ENCODE assay signal across 2 cellular contexts in the genomic region with DNA sequence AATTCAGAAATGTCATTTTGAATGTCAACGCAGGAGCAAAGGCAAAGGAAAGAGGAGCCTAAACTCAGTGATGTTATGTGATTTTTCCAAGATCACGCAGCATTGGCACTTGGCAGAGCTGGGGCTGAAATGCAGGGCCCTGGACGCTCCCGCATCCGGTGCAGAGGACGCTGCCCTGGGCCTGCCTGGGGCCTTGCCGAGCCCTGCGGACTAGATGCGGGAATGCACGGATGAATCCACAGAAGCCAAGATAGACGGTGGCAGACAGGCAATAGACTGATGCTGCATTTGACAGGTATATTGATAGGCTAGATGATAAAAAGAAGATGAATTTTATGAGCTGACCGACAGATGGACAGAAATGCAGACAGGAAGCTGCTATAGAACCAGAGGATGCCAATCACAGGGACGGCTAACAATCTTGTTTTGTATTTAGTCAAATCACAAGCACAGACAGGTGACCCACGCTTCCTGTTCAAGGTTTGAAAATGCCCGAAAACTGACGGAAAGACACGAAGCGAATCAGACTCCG.
TF ChIP-seq lines count a peak whose summit lies in the region.

No MANE protein-coding gene starts in this region.

TF ChIP-seq in SK-N-SH, 30 proteins besides CTCF, POLR2A, EP300 and RAD21 (continued from another document):
- TF ChIP-seq, protein P1, sequence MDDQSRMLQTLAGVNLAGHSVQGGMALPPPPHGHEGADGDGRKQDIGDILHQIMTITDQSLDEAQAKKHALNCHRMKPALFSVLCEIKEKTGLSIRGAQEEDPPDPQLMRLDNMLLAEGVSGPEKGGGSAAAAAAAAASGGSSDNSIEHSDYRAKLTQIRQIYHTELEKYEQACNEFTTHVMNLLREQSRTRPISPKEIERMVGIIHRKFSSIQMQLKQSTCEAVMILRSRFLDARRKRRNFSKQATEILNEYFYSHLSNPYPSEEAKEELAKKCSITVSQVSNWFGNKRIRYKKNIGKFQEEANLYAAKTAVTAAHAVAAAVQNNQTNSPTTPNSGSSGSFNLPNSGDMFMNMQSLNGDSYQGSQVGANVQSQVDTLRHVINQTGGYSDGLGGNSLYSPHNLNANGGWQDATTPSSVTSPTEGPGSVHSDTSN (IDR thresholded peaks at IDR 0.05), result 0 out of 2 replicates have a peak, but pooled peaks have one; percentile 5

TF ChIP-seq in SK-N-SH treated with all-trans-retinoic acid at 6 μM for 48 hours, 23 proteins besides CTCF, POLR2A, EP300 and RAD21 (continued from another document):
- TF ChIP-seq, protein P2, sequence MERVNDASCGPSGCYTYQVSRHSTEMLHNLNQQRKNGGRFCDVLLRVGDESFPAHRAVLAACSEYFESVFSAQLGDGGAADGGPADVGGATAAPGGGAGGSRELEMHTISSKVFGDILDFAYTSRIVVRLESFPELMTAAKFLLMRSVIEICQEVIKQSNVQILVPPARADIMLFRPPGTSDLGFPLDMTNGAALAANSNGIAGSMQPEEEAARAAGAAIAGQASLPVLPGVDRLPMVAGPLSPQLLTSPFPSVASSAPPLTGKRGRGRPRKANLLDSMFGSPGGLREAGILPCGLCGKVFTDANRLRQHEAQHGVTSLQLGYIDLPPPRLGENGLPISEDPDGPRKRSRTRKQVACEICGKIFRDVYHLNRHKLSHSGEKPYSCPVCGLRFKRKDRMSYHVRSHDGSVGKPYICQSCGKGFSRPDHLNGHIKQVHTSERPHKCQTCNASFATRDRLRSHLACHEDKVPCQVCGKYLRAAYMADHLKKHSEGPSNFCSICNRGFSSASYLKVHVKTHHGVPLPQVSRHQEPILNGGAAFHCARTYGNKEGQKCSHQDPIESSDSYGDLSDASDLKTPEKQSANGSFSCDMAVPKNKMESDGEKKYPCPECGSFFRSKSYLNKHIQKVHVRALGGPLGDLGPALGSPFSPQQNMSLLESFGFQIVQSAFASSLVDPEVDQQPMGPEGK (CRISPR knock-in tag; IDR thresholded peaks at IDR 0.05; ENCODE audit: borderline replicate concordance), result no peak
- TF ChIP-seq, protein P3, sequence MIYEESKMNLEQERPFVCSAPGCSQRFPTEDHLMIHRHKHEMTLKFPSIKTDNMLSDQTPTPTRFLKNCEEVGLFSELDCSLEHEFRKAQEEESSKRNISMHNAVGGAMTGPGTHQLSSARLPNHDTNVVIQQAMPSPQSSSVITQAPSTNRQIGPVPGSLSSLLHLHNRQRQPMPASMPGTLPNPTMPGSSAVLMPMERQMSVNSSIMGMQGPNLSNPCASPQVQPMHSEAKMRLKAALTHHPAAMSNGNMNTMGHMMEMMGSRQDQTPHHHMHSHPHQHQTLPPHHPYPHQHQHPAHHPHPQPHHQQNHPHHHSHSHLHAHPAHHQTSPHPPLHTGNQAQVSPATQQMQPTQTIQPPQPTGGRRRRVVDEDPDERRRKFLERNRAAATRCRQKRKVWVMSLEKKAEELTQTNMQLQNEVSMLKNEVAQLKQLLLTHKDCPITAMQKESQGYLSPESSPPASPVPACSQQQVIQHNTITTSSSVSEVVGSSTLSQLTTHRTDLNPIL (CRISPR knock-in tag; IDR thresholded peaks at IDR 0.05; ENCODE audit: low read depth), result no peak
- no peak for TF ChIP-seq PPARA (CRISPR knock-in tag; IDR thresholded peaks at IDR 0.05; ENCODE audit: borderline replicate concordance)
- no peak for TF ChIP-seq OSR1 (CRISPR knock-in tag; IDR thresholded peaks at IDR 0.05)
- TF ChIP-seq, protein P4, sequence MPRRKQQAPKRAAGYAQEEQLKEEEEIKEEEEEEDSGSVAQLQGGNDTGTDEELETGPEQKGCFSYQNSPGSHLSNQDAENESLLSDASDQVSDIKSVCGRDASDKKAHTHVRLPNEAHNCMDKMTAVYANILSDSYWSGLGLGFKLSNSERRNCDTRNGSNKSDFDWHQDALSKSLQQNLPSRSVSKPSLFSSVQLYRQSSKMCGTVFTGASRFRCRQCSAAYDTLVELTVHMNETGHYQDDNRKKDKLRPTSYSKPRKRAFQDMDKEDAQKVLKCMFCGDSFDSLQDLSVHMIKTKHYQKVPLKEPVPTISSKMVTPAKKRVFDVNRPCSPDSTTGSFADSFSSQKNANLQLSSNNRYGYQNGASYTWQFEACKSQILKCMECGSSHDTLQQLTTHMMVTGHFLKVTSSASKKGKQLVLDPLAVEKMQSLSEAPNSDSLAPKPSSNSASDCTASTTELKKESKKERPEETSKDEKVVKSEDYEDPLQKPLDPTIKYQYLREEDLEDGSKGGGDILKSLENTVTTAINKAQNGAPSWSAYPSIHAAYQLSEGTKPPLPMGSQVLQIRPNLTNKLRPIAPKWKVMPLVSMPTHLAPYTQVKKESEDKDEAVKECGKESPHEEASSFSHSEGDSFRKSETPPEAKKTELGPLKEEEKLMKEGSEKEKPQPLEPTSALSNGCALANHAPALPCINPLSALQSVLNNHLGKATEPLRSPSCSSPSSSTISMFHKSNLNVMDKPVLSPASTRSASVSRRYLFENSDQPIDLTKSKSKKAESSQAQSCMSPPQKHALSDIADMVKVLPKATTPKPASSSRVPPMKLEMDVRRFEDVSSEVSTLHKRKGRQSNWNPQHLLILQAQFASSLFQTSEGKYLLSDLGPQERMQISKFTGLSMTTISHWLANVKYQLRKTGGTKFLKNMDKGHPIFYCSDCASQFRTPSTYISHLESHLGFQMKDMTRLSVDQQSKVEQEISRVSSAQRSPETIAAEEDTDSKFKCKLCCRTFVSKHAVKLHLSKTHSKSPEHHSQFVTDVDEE (CRISPR knock-in tag; IDR thresholded peaks at IDR 0.05), result no peak
